Comparison of ENCODE assay signal across 13 cellular contexts in genomic region chr14:93712838-93713724, GRCh38.
DNase-seq lines count a peak whose midpoint lies in the region; ATAC-seq, FAIRE-seq and TF ChIP-seq lines count a peak whose summit lies in the region.
"Had no signal": no experiment of that assay in that cellular context is flagged by ENCODE, and none has a peak within 500 bp of the region (broad histone marks: within the 10 kb centered on the region; RNA-seq: fewer than 3 reads in every experiment).

No MANE protein-coding gene starts in this region.

- TF ChIP-seq EP300 in gastroesophageal sphincter (IDR thresholded peaks at IDR 0.05) = no peak

- H3K4me1 ChIP-seq in GM23248 (ENCODE audit: insufficient read depth) (no peaks in the 10 kb centered on the region), colonic mucosa (no peaks in the 10 kb centered on the region), gastroesophageal sphincter (no peaks in the 10 kb centered on the region)

- H3K27ac ChIP-seq in GM23248 (no peak overlapping the region), colonic mucosa (no peak overlapping the region), gastroesophageal sphincter (no peak overlapping the region)
- H3K27ac ChIP-seq: epithelial cell of prostate had no signal

- peak; percentile 25 for DNase-seq in GM23248
- peak; percentile 20 for DNase-seq in NCI-H187 treated with DMSO at 0.1 percent for 48 hours (lab: John Stamatoyannopoulos, UW)
- peak; percentile 37 for DNase-seq in bronchial epithelial cell (ENCODE audit: low read depth)
- DNase-seq in occipital lobe (lab: John Stamatoyannopoulos, UW) = peak; percentile 77
- DNase-seq in colonic mucosa = no peak
- DNase-seq: CD4-positive, CD25-positive, alpha-beta regulatory T cell; GF-D8; stimulated activated naive CD8-positive, alpha-beta T cell treated with anti-CD3 and anti-CD28 coated beads, Interleukin-15, amount 100 ng/mL, for 72 hours had no signal

- TF ChIP-seq CTCF in bronchial epithelial cell (IDR thresholded peaks at IDR 0.05; ENCODE audit: insufficient read depth, low read length, severe bottlenecking) (no peak), colonic mucosa (IDR thresholded peaks at IDR 0.05) (no peak), gastroesophageal sphincter (IDR thresholded peaks at IDR 0.05) (no peak)

- no peak overlapping the region for H3K9ac ChIP-seq in GM23248
- no peak overlapping the region for H3K9ac ChIP-seq in colonic mucosa (ENCODE audit: low read depth in 2 of 2, low read length in 2 of 2)

- no peaks in the 10 kb centered on the region for H3F3A ChIP-seq in GM23248 (ENCODE audit: insufficient read depth)

- no peak overlapping the region for H3K4me2 ChIP-seq in GM23248 (ENCODE audit: unreplicated experiment)

- H3K9me3 ChIP-seq in GM23248 (ENCODE audit: low read depth) (no peaks in the 10 kb centered on the region), colonic mucosa (no peaks in the 10 kb centered on the region), gastroesophageal sphincter (no peaks in the 10 kb centered on the region)
- H3K9me3 ChIP-seq: HAP-1 had no signal

- TF ChIP-seq POLR2A in gastroesophageal sphincter (IDR thresholded peaks at IDR 0.05) = no peak

- no peak for FAIRE-seq in bronchial epithelial cell (lab: Jason Lieb, UNC)

- in situ Hi-C loops in GM23248 (cut with MboI) = no loop called here

- H3K9me2 ChIP-seq in GM23248 (ENCODE audit: insufficient read depth) = no peaks in the 10 kb centered on the region

- no peaks in the 10 kb centered on the region for H4K20me1 ChIP-seq in GM23248 (ENCODE audit: insufficient read depth)

- ATAC-seq in GM19463 (IDR thresholded peaks at IDR 0.05; ENCODE audit: unreplicated experiment) (no peak), gastroesophageal sphincter (no peak)
- ATAC-seq: natural killer cell treated with Interleukin-12 subunit alpha and Interleukin-12 subunit beta and Interleukin-15 and Interleukin-18, amount 100 ng/mL, for 72 hours; stimulated activated naive CD8-positive, alpha-beta T cell treated with anti-CD3 and anti-CD28 coated beads, Interleukin-15, amount 100 ng/mL, for 72 hours had no signal

- intact Hi-C loops in colonic mucosa (cut with DNase I) = no loop called here

- H3K79me2 ChIP-seq in GM23248 (ENCODE audit: insufficient read depth) = no peaks in the 10 kb centered on the region

- no peaks in the 10 kb centered on the region for H3K27me3 ChIP-seq in GM23248 (replicated peaks; ENCODE audit: insufficient read depth)
- H3K27me3 ChIP-seq in bronchial epithelial cell (ENCODE audit: control insufficient read depth, insufficient read depth, low read length) = no peaks in the 10 kb centered on the region
- H3K27me3 ChIP-seq in colonic mucosa = no peaks in the 10 kb centered on the region
- H3K27me3 ChIP-seq in gastroesophageal sphincter = peaks cover 19% of the 10 kb centered on the region

- WGBS in GM23248 (ENCODE audit: low coverage in 1 of 2, low lambda C conversion rate in 2 of 2, missing lambda C conversion rate in 2 of 2), 2 experiments = 41 to 42% methylated on average over 18 of the region's 18 CpGs
- 61 to 62% methylated on average over 5 to 7 of the region's 18 CpGs for WGBS in gastroesophageal sphincter (ENCODE audit: low coverage in 1 of 2), 2 donors

- no peak overlapping the region for H2AFZ ChIP-seq in GM23248

- H3K36me3 ChIP-seq in GM23248 (ENCODE audit: low read depth) (no peaks in the 10 kb centered on the region), bronchial epithelial cell (ENCODE audit: control insufficient read depth, insufficient read depth, low read length) (no peaks in the 10 kb centered on the region), colonic mucosa (no peaks in the 10 kb centered on the region), gastroesophageal sphincter (no peaks in the 10 kb centered on the region)
- H3K36me3 ChIP-seq: HAP-1 had no signal

- H3K4me3 ChIP-seq in GM23248 (no peak overlapping the region), bronchial epithelial cell (ENCODE audit: low read depth, low read length) (no peak overlapping the region), colonic mucosa (no peak overlapping the region), gastroesophageal sphincter (no peak overlapping the region)
- H3K4me3 ChIP-seq: HAP-1 had no signal
